Comparison of ENCODE assay signal across 8 cellular contexts in genomic region chr1:52002038-52002917, GRCh38.
A peak's percentile ranks its signal among the peaks of the same experiment; 100 is the strongest.
DNase-seq lines count a peak whose midpoint lies in the region; ATAC-seq and TF ChIP-seq lines count a peak whose summit lies in the region.

No MANE protein-coding gene starts in this region.

- H3K9me3 Mint-ChIP-seq in stimulated activated effector memory CD8-positive, alpha-beta T cell treated with anti-CD3 and anti-CD28 coated beads, Interleukin-12 subunit alpha, Interleukin-12 subunit beta, amount 100 ng/mL, for 72 hours, result no peaks in the 10 kb centered on the region

- H3K4me2 ChIP-seq in SU-DHL-6 (ENCODE audit: low read depth, low read length, poor library complexity, severe bottlenecking), result no peak overlapping the region

- H3K79me2 ChIP-seq in SU-DHL-6 (ENCODE audit: insufficient read depth, low read length), result no peaks in the 10 kb centered on the region

- no peaks in the 10 kb centered on the region for H4K20me1 ChIP-seq in SU-DHL-6 (ENCODE audit: low read depth, low read length)

- H2AFZ ChIP-seq in SU-DHL-6 (ENCODE audit: low read depth, low read length, severe bottlenecking), result no peak overlapping the region

- CTCF ChIA-PET in GM10248 (lab: Yijun Ruan, JAX), result interaction anchor here (0.7 to 7.4 kb wide), 6 partner anchors 27 to 104 kb away, joined by 3 to 85 read pairs (median 3); no protein-coding TSS in a partner anchor

- H3K27ac Mint-ChIP-seq in stimulated activated effector memory CD8-positive, alpha-beta T cell treated with anti-CD3 and anti-CD28 coated beads, Interleukin-12 subunit alpha, Interleukin-12 subunit beta, amount 100 ng/mL, for 72 hours, result no peak overlapping the region

- no peaks in the 10 kb centered on the region for H3K9me3 ChIP-seq in SU-DHL-6 (ENCODE audit: insufficient read depth, low read length)

- no peaks in the 10 kb centered on the region for H3K4me1 Mint-ChIP-seq in stimulated activated effector memory CD8-positive, alpha-beta T cell treated with anti-CD3 and anti-CD28 coated beads, Interleukin-12 subunit alpha, Interleukin-12 subunit beta, amount 100 ng/mL, for 72 hours

- H3K4me3 ChIP-seq in SU-DHL-6 (ENCODE audit: insufficient read depth, low read length, poor library complexity, severe bottlenecking), result no peak overlapping the region

- H3K27ac ChIP-seq in 22Rv1 (no peak overlapping the region), SU-DHL-6 (ENCODE audit: low read depth, low read length) (no peak overlapping the region)

- H3F3A ChIP-seq in SU-DHL-6 (ENCODE audit: insufficient read depth), result no peaks in the 10 kb centered on the region

- peak; percentile 87 for TF ChIP-seq CTCF in 22Rv1 (IDR thresholded peaks at IDR 0.05)
- peak; percentile 84 for TF ChIP-seq CTCF in GM10248 (IDR thresholded peaks at IDR 0.05; ENCODE audit: control extremely low read depth, extremely low read depth, low read depth, missing control alignments)
- peak; percentile 73 for TF ChIP-seq CTCF in SU-DHL-6 (IDR thresholded peaks at IDR 0.05; ENCODE audit: insufficient read depth, low read length, poor library complexity, severe bottlenecking)

- no peak overlapping the region for H3K4me3 Mint-ChIP-seq in stimulated activated effector memory CD8-positive, alpha-beta T cell treated with anti-CD3 and anti-CD28 coated beads, Interleukin-12 subunit alpha, Interleukin-12 subunit beta, amount 100 ng/mL, for 72 hours

- DNase-seq in GM10248 (ENCODE audit: extremely low spot score) (peak; percentile 85), NCI-H187 treated with DMSO at 0.1 percent for 48 hours (lab: John Stamatoyannopoulos, UW) (peak; percentile 79), cerebellar cortex (ENCODE audit: low spot score) (peak; percentile 83), left kidney (ENCODE audit: low read depth, low spot score) (peak; percentile 93)
- peak; percentile 63 to 79 for DNase-seq in stimulated activated effector memory CD8-positive, alpha-beta T cell treated with anti-CD3 and anti-CD28 coated beads, Interleukin-12 subunit alpha, Interleukin-12 subunit beta, amount 100 ng/mL, for 72 hours (ENCODE audit: low spot score in 2 of 2)

- no peak overlapping the region for H3K9ac ChIP-seq in SU-DHL-6 (ENCODE audit: low read length)

- POLR2A ChIA-PET in GM10248 (lab: Yijun Ruan, JAX), result no interaction called here

- H3K36me3 Mint-ChIP-seq in stimulated activated effector memory CD8-positive, alpha-beta T cell treated with anti-CD3 and anti-CD28 coated beads, Interleukin-12 subunit alpha, Interleukin-12 subunit beta, amount 100 ng/mL, for 72 hours, result no peaks in the 10 kb centered on the region

- no peaks in the 10 kb centered on the region for H3K27me3 ChIP-seq in SU-DHL-6 (ENCODE audit: low read length)

- no peaks in the 10 kb centered on the region for H3K9me2 ChIP-seq in SU-DHL-6 (replicated peaks; ENCODE audit: insufficient read depth, low read length)

- H3K36me3 ChIP-seq in SU-DHL-6 (ENCODE audit: low read length), result no peaks in the 10 kb centered on the region

- peak; percentile 80 for ATAC-seq in HG02885 (IDR thresholded peaks at IDR 0.05; ENCODE audit: poor library complexity, unreplicated experiment)
- ATAC-seq in stimulated activated effector memory CD8-positive, alpha-beta T cell treated with anti-CD3 and anti-CD28 coated beads, Interleukin-12 subunit alpha, Interleukin-12 subunit beta, amount 100 ng/mL, for 72 hours, result peak; percentile 90
